ENCODE assay signal across 9 cellular contexts in the genomic region with DNA sequence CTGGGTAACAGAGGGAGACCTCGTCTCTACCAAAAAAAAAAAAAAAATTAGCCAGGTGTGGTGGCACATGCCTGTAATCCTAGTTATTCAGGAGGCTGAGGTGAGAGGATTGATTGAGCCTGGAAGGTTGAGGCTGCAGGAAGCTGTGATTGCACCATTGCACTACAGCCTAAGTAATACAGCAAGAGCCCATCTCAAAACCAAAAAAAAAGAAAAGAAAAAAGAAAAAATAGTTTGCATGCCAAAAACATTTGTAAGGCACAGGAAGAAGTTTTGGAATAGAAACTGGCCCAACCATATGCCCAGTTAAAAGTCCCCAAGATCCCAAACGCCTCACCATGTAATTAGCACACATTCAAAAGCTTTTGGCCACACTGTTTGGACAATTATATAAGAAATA. TPM values are rescaled to one million over a fixed set of nuclear protein-coding genes. Genes with fewer than 3 reads are reported as not detected.
"Had no signal": no experiment of that assay in that cellular context is flagged by ENCODE, and none has a peak within 500 bp of the region (broad histone marks: within the 10 kb centered on the region; RNA-seq: fewer than 3 reads in every experiment).

No MANE protein-coding gene starts in this region.

- H3K27ac ChIP-seq: HL-60, KMS-11 had no signal

- H3K4me3 ChIP-seq: HAP-1 had no signal

- H3K4me2 ChIP-seq: KMS-11 had no signal

- H3K36me3 ChIP-seq: HAP-1 had no signal

- ATAC-seq: HepG2 had no signal

- DNase-seq: GOT3, H7, KBM-7 had no signal

- H3K9me3 ChIP-seq: HAP-1 had no signal

- H3K9ac ChIP-seq: KMS-11 had no signal

- H3K4me1 ChIP-seq: HAP-1 had no signal

RNA-seq across cellular contexts. Expression of a gene that starts 13.4 kb away (rescaled TPM):
- total RNA-seq: H4, HepG2, HT1080 had no signal
